In genomic region chr7:50364645-50365044, GRCh38 we compare ENCODE assay signal across 19 cellular contexts.
DNase-seq lines count a peak whose midpoint lies in the region; TF ChIP-seq lines count a peak whose summit lies in the region.
"Had no signal": no experiment of that assay in that cellular context is flagged by ENCODE, and none has a peak within 500 bp of the region (broad histone marks: within the 10 kb centered on the region; RNA-seq: fewer than 3 reads in every experiment).

No MANE protein-coding gene starts in this region.

- TF ChIP-seq EP300 in suprapubic skin (IDR thresholded peaks at IDR 0.05): no peak

- no peak overlapping the region for H3K18ac ChIP-seq in trophoblast cell (ENCODE audit: low read length)

- no peak overlapping the region for H2AFZ ChIP-seq in trophoblast cell (ENCODE audit: insufficient read depth, low read length, poor library complexity)

- H3K4me3 ChIP-seq in trophoblast cell (ENCODE audit: low read depth, low read length) (no peak overlapping the region), suprapubic skin (no peak overlapping the region)
- H3K4me3 ChIP-seq: A549, cardiac muscle cell, esophagus muscularis mucosa, psoas muscle had no signal

- H3K4me1 Mint-ChIP-seq in activated CD4-positive, alpha-beta T cell treated with anti-CD3 and anti-CD28 coated beads, Interleukin-2, amount 10 ng/mL, durations not matched to agents 24 days and 14 days: peaks cover 88% of the 10 kb centered on the region
- H3K4me1 Mint-ChIP-seq in IgD-negative memory B cell (peaks cover 45 to 76% (median 49%) of the 10 kb centered on the region in 3 donors), nephron progenitor cell (peaks cover 10% of the 10 kb centered on the region)
- H3K4me1 Mint-ChIP-seq in activated T-helper 2 cell treated with anti-CD3 and anti-CD28 coated beads, Interferon-gamma antibody, Interleukin-2, Interleukin-4, amounts not matched to agents 10 μg/mL and 5 μg/mL and 100 μg/mL, durations not matched to agents 14 hours and 24 hours and 36 hours (ENCODE audit: low read depth): peaks cover 96% of the 10 kb centered on the region

- no peak overlapping the region for H3K14ac ChIP-seq in trophoblast cell (ENCODE audit: low read length)

- no peak overlapping the region for H4K91ac ChIP-seq in trophoblast cell (ENCODE audit: low read depth, low read length)

- H3K4me3 Mint-ChIP-seq in activated CD4-positive, alpha-beta T cell treated with anti-CD3 and anti-CD28 coated beads, Interleukin-2, amount 10 ng/mL, durations not matched to agents 24 days and 14 days: peak overlapping the region; percentile 11
- peak overlapping the region in 1 of 4 donors; percentile 12 for H3K4me3 Mint-ChIP-seq in IgD-negative memory B cell
- no peak overlapping the region for H3K4me3 Mint-ChIP-seq in activated T-helper 2 cell treated with anti-CD3 and anti-CD28 coated beads, Interferon-gamma antibody, Interleukin-2, Interleukin-4, amounts not matched to agents 10 μg/mL and 5 μg/mL and 100 μg/mL, durations not matched to agents 14 hours and 24 hours and 36 hours (ENCODE audit: low read depth)
- no peak overlapping the region for H3K4me3 Mint-ChIP-seq in nephron progenitor cell
- H3K4me3 Mint-ChIP-seq: type B pancreatic cell had no signal

- no peak for TF ChIP-seq POLR2A in suprapubic skin (IDR thresholded peaks at IDR 0.05)

- H3K27me3 Mint-ChIP-seq in activated CD4-positive, alpha-beta T cell treated with anti-CD3 and anti-CD28 coated beads, Interleukin-2, amount 10 ng/mL, durations not matched to agents 24 days and 14 days: no peaks in the 10 kb centered on the region
- H3K27me3 Mint-ChIP-seq in IgD-negative memory B cell (no peaks in the 10 kb centered on the region), nephron progenitor cell (ENCODE audit: low read depth, poor library complexity) (peaks cover 3% of the 10 kb centered on the region)
- no peaks in the 10 kb centered on the region for H3K27me3 Mint-ChIP-seq in activated T-helper 2 cell treated with anti-CD3 and anti-CD28 coated beads, Interferon-gamma antibody, Interleukin-2, Interleukin-4, amounts not matched to agents 10 μg/mL and 5 μg/mL and 100 μg/mL, durations not matched to agents 14 hours and 24 hours and 36 hours (ENCODE audit: low read depth)

- no CpG with 5 or more reads among the region's 3 CpGs for WGBS in trophoblast cell (ENCODE audit: extremely low coverage, insufficient coverage, insufficient read length)
- 75% methylated on average over 2 of the region's 3 CpGs for WGBS in suprapubic skin

- H3K27ac Mint-ChIP-seq in activated CD4-positive, alpha-beta T cell treated with anti-CD3 and anti-CD28 coated beads, Interleukin-2, amount 10 ng/mL, durations not matched to agents 24 days and 14 days: peak overlapping the region; percentile 81
- H3K27ac Mint-ChIP-seq in IgD-negative memory B cell (peak overlapping the region in 2 of 3 donors; percentile 69 to 81), nephron progenitor cell (no peak overlapping the region)
- H3K27ac Mint-ChIP-seq in activated T-helper 2 cell treated with anti-CD3 and anti-CD28 coated beads, Interferon-gamma antibody, Interleukin-2, Interleukin-4, amounts not matched to agents 10 μg/mL and 5 μg/mL and 100 μg/mL, durations not matched to agents 14 hours and 24 hours and 36 hours: peak overlapping the region; percentile 80
- H3K27ac Mint-ChIP-seq: type B pancreatic cell had no signal

- H3K4ac ChIP-seq in trophoblast cell (ENCODE audit: low read depth, low read length): no peak overlapping the region

- H4K8ac ChIP-seq in trophoblast cell (ENCODE audit: low read depth, low read length): no peak overlapping the region

- H3K9ac ChIP-seq in trophoblast cell (ENCODE audit: low read length): no peak overlapping the region

- H3K79me1 ChIP-seq in trophoblast cell (ENCODE audit: low read length): no peaks in the 10 kb centered on the region

- no peak overlapping the region for H2BK120ac ChIP-seq in trophoblast cell (ENCODE audit: insufficient read depth, low read length, poor library complexity)

- peaks cover 83% of the 10 kb centered on the region for H3K36me3 Mint-ChIP-seq in activated CD4-positive, alpha-beta T cell treated with anti-CD3 and anti-CD28 coated beads, Interleukin-2, amount 10 ng/mL, durations not matched to agents 24 days and 14 days (ENCODE audit: low read depth)
- H3K36me3 Mint-ChIP-seq in IgD-negative memory B cell (peaks cover 15% of the 10 kb centered on the region), nephron progenitor cell (ENCODE audit: low read depth) (no peaks in the 10 kb centered on the region)
- H3K36me3 Mint-ChIP-seq in activated T-helper 2 cell treated with anti-CD3 and anti-CD28 coated beads, Interferon-gamma antibody, Interleukin-2, Interleukin-4, amounts not matched to agents 10 μg/mL and 5 μg/mL and 100 μg/mL, durations not matched to agents 14 hours and 24 hours and 36 hours (ENCODE audit: low read depth): peaks cover 98% of the 10 kb centered on the region
- H3K36me3 Mint-ChIP-seq: type B pancreatic cell had no signal

- no peak overlapping the region for H2AK5ac ChIP-seq in trophoblast cell (ENCODE audit: low read length)

- no peaks in the 10 kb centered on the region for H3K79me2 ChIP-seq in trophoblast cell (ENCODE audit: control insufficient read depth, insufficient read depth, low read length, poor library complexity)

- intact Hi-C loops in activated CD4-positive, alpha-beta T cell treated with anti-CD3 and anti-CD28 coated beads, Interleukin-2, amount 10 ng/mL, durations not matched to agents 24 days and 14 days (cut with micrococcal nuclease): loop anchor here (1.0 kb wide), 1 partner anchor 26 kb away; no protein-coding TSS in a partner anchor
- intact Hi-C loops in activated T-helper 2 cell treated with anti-CD3 and anti-CD28 coated beads, Interferon-gamma antibody, Interleukin-2, Interleukin-4, amounts not matched to agents 10 μg/mL and 5 μg/mL and 100 μg/mL, durations not matched to agents 14 hours and 24 hours and 36 hours (cut with micrococcal nuclease): no loop called here

- no peak overlapping the region for H3K4me2 ChIP-seq in trophoblast cell (ENCODE audit: low read length)
- H3K4me2 ChIP-seq: A549 had no signal

- H3K23ac ChIP-seq in trophoblast cell (ENCODE audit: low read length): peak overlapping the region; percentile 58

- H2BK5ac ChIP-seq in trophoblast cell (ENCODE audit: low read depth, low read length, poor library complexity): no peak overlapping the region

- H3K27me3 ChIP-seq in trophoblast cell (ENCODE audit: insufficient read depth, low read length) (no peaks in the 10 kb centered on the region), suprapubic skin (no peaks in the 10 kb centered on the region)
- H3K27me3 ChIP-seq: cardiac muscle cell had no signal

- H3K36me3 ChIP-seq in trophoblast cell (ENCODE audit: control insufficient read depth in 1 of 2, insufficient read depth in 2 of 2, low read length in 2 of 2): no peaks in the 10 kb centered on the region
- H3K36me3 ChIP-seq in suprapubic skin: no peaks in the 10 kb centered on the region
- H3K36me3 ChIP-seq: cardiac muscle cell, esophagus muscularis mucosa had no signal

- no peak overlapping the region for H4K12ac ChIP-seq in trophoblast cell (ENCODE audit: low read depth, low read length)

- H3K27ac ChIP-seq in trophoblast cell (ENCODE audit: low read depth, low read length) (no peak overlapping the region), suprapubic skin (no peak overlapping the region)
- H3K27ac ChIP-seq: A549, cardiac muscle cell, esophagus muscularis mucosa, psoas muscle had no signal

- H3K9me3 Mint-ChIP-seq in activated CD4-positive, alpha-beta T cell treated with anti-CD3 and anti-CD28 coated beads, Interleukin-2, amount 10 ng/mL, durations not matched to agents 24 days and 14 days: peaks cover 4% of the 10 kb centered on the region
- H3K9me3 Mint-ChIP-seq in IgD-negative memory B cell: peaks cover 2 to 12% (median 3%) of the 10 kb centered on the region in 3 donors
- no peaks in the 10 kb centered on the region for H3K9me3 Mint-ChIP-seq in activated T-helper 2 cell treated with anti-CD3 and anti-CD28 coated beads, Interferon-gamma antibody, Interleukin-2, Interleukin-4, amounts not matched to agents 10 μg/mL and 5 μg/mL and 100 μg/mL, durations not matched to agents 14 hours and 24 hours and 36 hours
- H3K9me3 Mint-ChIP-seq in nephron progenitor cell: peaks cover 5% of the 10 kb centered on the region

- TF ChIP-seq CTCF in suprapubic skin (IDR thresholded peaks at IDR 0.05) (no peak), nephron progenitor cell (IDR thresholded peaks at IDR 0.05) (no peak)

- H3K4me1 ChIP-seq in trophoblast cell (ENCODE audit: control insufficient read depth in 1 of 2, insufficient read depth in 2 of 2, low read length in 2 of 2) (peaks cover 5 to 15% of the 10 kb centered on the region in 2 experiments), suprapubic skin (no peaks in the 10 kb centered on the region)
- H3K4me1 ChIP-seq: A549, esophagus muscularis mucosa, psoas muscle had no signal

- H3K9me3 ChIP-seq in trophoblast cell (ENCODE audit: insufficient read depth, low read depth, low read length) (no peaks in the 10 kb centered on the region), suprapubic skin (no peaks in the 10 kb centered on the region)

- H2BK12ac ChIP-seq in trophoblast cell (ENCODE audit: low read length): no peak overlapping the region

- DNase-seq in activated CD4-positive, alpha-beta T cell treated with anti-CD3 and anti-CD28 coated beads, Interleukin-2, amount 10 ng/mL, durations not matched to agents 24 days and 14 days: peak; percentile 67
- DNase-seq in activated CD4-positive, alpha-beta T cell treated with anti-CD3 and anti-CD28 coated beads, Interleukin-2, amount 50 U/mL, for 4 hours: no peak
- DNase-seq in activated T-helper 2 cell treated with anti-CD3 and anti-CD28 coated beads, Interferon-gamma antibody, Interleukin-2, Interleukin-4, amounts not matched to agents 10 μg/mL and 5 μg/mL and 100 μg/mL, durations not matched to agents 14 hours and 24 hours and 36 hours (ENCODE audit: low spot score): no peak
- DNase-seq in trophoblast cell (no peak), suprapubic skin (ENCODE audit: low spot score in 2 of 2) (no peak), EL (no peak), nephron progenitor cell (no peak)
- DNase-seq: C1 segment of cervical spinal cord, Kasumi-1, mammary epithelial cell, NCI-H1436, NCI-H2227 treated with DMSO at 0.1 percent for 48 hours, psoas muscle, small intestine had no signal
